1 cellular context compared by ENCODE assay signal in the genomic region with DNA sequence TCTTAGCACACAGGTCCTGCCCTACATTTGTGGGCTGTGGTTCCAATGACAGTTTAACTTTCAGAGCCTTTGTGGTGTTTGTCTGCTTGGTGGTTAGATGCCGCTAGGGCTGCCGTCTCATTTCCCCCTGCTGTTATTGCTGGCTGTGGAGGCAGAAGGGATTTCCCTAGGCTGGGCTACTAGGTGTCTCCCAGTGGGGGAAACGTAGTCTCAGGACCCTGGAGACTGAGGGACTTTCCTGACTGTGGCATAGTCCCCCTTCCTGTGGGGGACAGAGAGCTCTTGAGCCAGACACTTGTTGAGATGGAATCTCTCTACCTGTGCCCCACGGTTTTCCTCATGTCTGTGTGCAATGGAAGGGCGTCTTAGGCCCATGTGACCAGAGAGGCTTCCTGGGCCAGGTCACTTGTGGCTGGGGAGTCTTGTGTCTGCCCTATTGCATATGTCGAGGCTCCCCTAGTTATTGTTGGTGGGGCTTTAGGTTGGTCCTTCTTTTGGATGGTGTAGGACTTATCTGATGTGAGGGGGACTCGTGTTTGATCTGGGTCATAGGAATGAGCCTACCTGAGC.
TF ChIP-seq lines count a peak whose summit lies in the region.

No MANE protein-coding gene starts in this region.

TF ChIP-seq in GM12878, 131 proteins besides CTCF, POLR2A, EP300 and RAD21 (continued from another document):
- TF ChIP-seq PRDM15 (CRISPR knock-in tag; IDR thresholded peaks at IDR 0.05), result no peak
- TF ChIP-seq PAX5 (IDR thresholded peaks at IDR 0.05; ENCODE audit: borderline replicate concordance, low read depth, low read length), result peak; percentile 97
- TF ChIP-seq ZNF384 (IDR thresholded peaks at IDR 0.05; ENCODE audit: borderline replicate concordance, low read depth, low read length), result no peak
- TF ChIP-seq ZBTB40 (IDR thresholded peaks at IDR 0.05; ENCODE audit: borderline replicate concordance), result no peak; the same call in 1 of the 2 replicates
- peak; percentile 75 for TF ChIP-seq MEF2A (IDR thresholded peaks at IDR 0.05; ENCODE audit: insufficient read depth, low read depth, low read length)
